ENCODE assay signal across 22 cellular contexts in genomic region chr12:86550222-86551145, GRCh38.
"Had no signal": no experiment of that assay in that cellular context is flagged by ENCODE, and none has a peak within 500 bp of the region (broad histone marks: within the 10 kb centered on the region; RNA-seq: fewer than 3 reads in every experiment).

No MANE protein-coding gene starts in this region.

- H3K4me3 ChIP-seq: adrenal gland, left ventricle myocardium inferior, mucosa of descending colon, testis, uterus had no signal

- H3K4me1 ChIP-seq: adrenal gland, left ventricle myocardium inferior, testis, uterus had no signal

- H3K27ac Mint-ChIP-seq: activated CD4-positive, alpha-beta T cell treated with anti-CD3 and anti-CD28 coated beads for 36 hours; activated CD8-positive, alpha-beta memory T cell treated with anti-CD3 and anti-CD28 coated beads, Interleukin-2, amount 10 ng/mL, durations not matched to agents 7 days and 5 days; activated CD8-positive, alpha-beta T cell treated with anti-CD3 and anti-CD28 coated beads, Interleukin-2, amount 10 ng/mL, durations not matched to agents 7 days and 5 days; activated naive CD4-positive, alpha-beta T cell treated with anti-CD3 and anti-CD28 coated beads, Interleukin-2, amount 50 U/mL, for 72 hours; activated T-cell treated with anti-CD3 and anti-CD28 coated beads, Interleukin-2, amount 50 U/mL, for 72 hours; natural killer cell treated with Interleukin-12 subunit alpha and Interleukin-12 subunit beta and Interleukin-15 and Interleukin-18, amount 100 ng/mL, for 72 hours; progenitor cell of endocrine pancreas; type B pancreatic cell had no signal

- H3K36me3 Mint-ChIP-seq: activated CD8-positive, alpha-beta memory T cell treated with anti-CD3 and anti-CD28 coated beads, Interleukin-2, amount 10 ng/mL, durations not matched to agents 7 days and 5 days; activated naive CD4-positive, alpha-beta T cell treated with anti-CD3 and anti-CD28 coated beads, Interleukin-2, amount 50 U/mL, for 72 hours; natural killer cell treated with Interleukin-12 subunit alpha and Interleukin-12 subunit beta and Interleukin-15 and Interleukin-18, amount 100 ng/mL, for 72 hours; type B pancreatic cell had no signal

- H3K27me3 ChIP-seq: adrenal gland, testis, uterus had no signal

- H3K4me1 Mint-ChIP-seq: activated CD4-positive, alpha-beta T cell treated with anti-CD3 and anti-CD28 coated beads for 36 hours; activated CD8-positive, alpha-beta memory T cell treated with anti-CD3 and anti-CD28 coated beads, Interleukin-2, amount 10 ng/mL, durations not matched to agents 7 days and 5 days had no signal

- H3K9me3 Mint-ChIP-seq: type B pancreatic cell had no signal

- H3K4me3 Mint-ChIP-seq: activated CD4-positive, alpha-beta T cell treated with anti-CD3 and anti-CD28 coated beads for 36 hours; activated CD8-positive, alpha-beta memory T cell treated with anti-CD3 and anti-CD28 coated beads, Interleukin-2, amount 10 ng/mL, durations not matched to agents 7 days and 5 days; activated CD8-positive, alpha-beta T cell treated with anti-CD3 and anti-CD28 coated beads, Interleukin-2, amount 10 ng/mL, durations not matched to agents 7 days and 5 days; activated T-cell treated with anti-CD3 and anti-CD28 coated beads, Interleukin-2, amount 50 U/mL, for 72 hours; natural killer cell treated with Interleukin-12 subunit alpha and Interleukin-12 subunit beta and Interleukin-15 and Interleukin-18, amount 100 ng/mL, for 72 hours; type B pancreatic cell had no signal

- ATAC-seq: activated CD4-positive, alpha-beta T cell treated with anti-CD3 and anti-CD28 coated beads for 36 hours; activated CD8-positive, alpha-beta memory T cell treated with anti-CD3 and anti-CD28 coated beads, Interleukin-2, amount 10 ng/mL, durations not matched to agents 7 days and 5 days; activated CD8-positive, alpha-beta T cell treated with anti-CD3 and anti-CD28 coated beads, Interleukin-2, amount 10 ng/mL, durations not matched to agents 7 days and 5 days; activated naive CD4-positive, alpha-beta T cell treated with anti-CD3 and anti-CD28 coated beads, Interleukin-2, amount 50 U/mL, for 72 hours; activated T-cell treated with anti-CD3 and anti-CD28 coated beads, Interleukin-2, amount 50 U/mL, for 72 hours; mucosa of descending colon; natural killer cell treated with Interleukin-12 subunit alpha and Interleukin-12 subunit beta and Interleukin-15 and Interleukin-18, amount 100 ng/mL, for 72 hours; stimulated activated naive CD8-positive, alpha-beta T cell treated with anti-CD3 and anti-CD28 coated beads, Interleukin-15, Interleukin-2, amounts not matched to agents 100 U/mL and 50 U/mL, for 24 hours had no signal

- H3K9me3 ChIP-seq: adrenal gland, left ventricle myocardium inferior, mucosa of descending colon, testis, uterus had no signal

- DNase-seq: activated CD4-positive, alpha-beta T cell treated with anti-CD3 and anti-CD28 coated beads for 36 hours; activated CD4-positive, CD25-positive, alpha-beta regulatory T cell; activated CD8-positive, alpha-beta memory T cell treated with anti-CD3 and anti-CD28 coated beads, Interleukin-2, amount 10 ng/mL, durations not matched to agents 7 days and 5 days; activated CD8-positive, alpha-beta T cell treated with anti-CD3 and anti-CD28 coated beads, Interleukin-2, amount 10 ng/mL, durations not matched to agents 7 days and 5 days; activated naive CD4-positive, alpha-beta T cell; activated T-cell treated with anti-CD3 and anti-CD28 coated beads, Interleukin-2, amount 50 U/mL, for 72 hours; adrenal gland; central memory CD4-positive, alpha-beta T cell; dermis blood vessel endothelial cell; effector CD8-positive, alpha-beta T cell; glutamatergic neuron; mucosa of descending colon; retina; stimulated activated naive CD8-positive, alpha-beta T cell treated with anti-CD3 and anti-CD28 coated beads, Interleukin-15, Interleukin-2, amounts not matched to agents 100 U/mL and 50 U/mL, for 24 hours; T-helper 2 cell; testis; uterus had no signal

- H3K27ac ChIP-seq: adrenal gland, left ventricle myocardium inferior, testis, uterus had no signal

- H3K36me3 ChIP-seq: adrenal gland, left ventricle myocardium inferior, uterus had no signal

- H3K27me3 Mint-ChIP-seq: activated CD4-positive, alpha-beta T cell treated with anti-CD3 and anti-CD28 coated beads for 36 hours; activated CD8-positive, alpha-beta memory T cell treated with anti-CD3 and anti-CD28 coated beads, Interleukin-2, amount 10 ng/mL, durations not matched to agents 7 days and 5 days; natural killer cell treated with Interleukin-12 subunit alpha and Interleukin-12 subunit beta and Interleukin-15 and Interleukin-18, amount 100 ng/mL, for 72 hours; progenitor cell of endocrine pancreas; type B pancreatic cell had no signal
